ENCODE assay signal across 8 cellular contexts in genomic region chr11:207213-208176, GRCh38. TPM values are rescaled to one million over a fixed set of nuclear protein-coding genes. Genes with fewer than 3 reads are reported as not detected.
DNase-seq lines count a peak whose midpoint lies in the region; ATAC-seq and TF ChIP-seq lines count a peak whose summit lies in the region.

TSS of gene BET1L (minus strand) at chr11:207399. CDS start at chr11:207321, 78 bp downstream.
TSS of gene RIC8A (plus strand) at chr11:207708. CDS start at chr11:208855, 1,147 bp downstream.

- peak; percentile 97 for DNase-seq in Daoy (ENCODE audit: low read depth)
- DNase-seq in GOT3 (lab: John Stamatoyannopoulos, UW): peak; percentile 73
- DNase-seq in LNCaP clone FGC (ENCODE audit: low read depth): peak; percentile 94
- DNase-seq in RWPE1 (ENCODE audit: low spot score): peak; percentile 93
- peak; percentile 99 for DNase-seq in fibroblast of lung (ENCODE audit: low read depth in 2 of 2)
- peak; percentile 90 to 99 (median 97) for DNase-seq in naive thymus-derived CD8-positive, alpha-beta T cell
- peak; percentile 96 to 98 (median 98) for DNase-seq in stimulated activated naive CD4-positive, alpha-beta T cell (lab: John Stamatoyannopoulos, UW)

- peak within 1 kb of the TSS; percentile 100 for H3K27ac Mint-ChIP-seq in activated T-helper 17 cell treated with anti-CD3 and anti-CD28 coated beads, Interleukin-2, amount 50 U/mL, for 72 hours
- H3K27ac Mint-ChIP-seq in naive thymus-derived CD8-positive, alpha-beta T cell: peak within 1 kb of the TSS; percentile 96 to 100 (median 99)

- H3K27ac ChIP-seq in RWPE1 (peak within 1 kb of the TSS; percentile 99), fibroblast of lung (ENCODE audit: insufficient read depth, low read length) (peak within 1 kb of the TSS; percentile 96)

- H3K36me3 Mint-ChIP-seq in activated T-helper 17 cell treated with anti-CD3 and anti-CD28 coated beads, Interleukin-2, amount 50 U/mL, for 72 hours (ENCODE audit: low read depth): peaks cover 100% of the 10 kb centered on the region
- peaks cover 0 to 33% (median 0%) of the 10 kb centered on the region in 3 donors for H3K36me3 Mint-ChIP-seq in naive thymus-derived CD8-positive, alpha-beta T cell

- H2AFZ ChIP-seq in fibroblast of lung (ENCODE audit: low read length): no peak within 1 kb of the TSS

- H3K27me3 ChIP-seq in fibroblast of lung (ENCODE audit: control insufficient read depth, insufficient read depth, low read length): no peaks in the 10 kb centered on the region

- POLR2A ChIA-PET in RWPE1 (lab: Yijun Ruan, JAX; ENCODE audit: low non-redundant PET): interaction anchor here (0.6 to 1.2 kb wide), 5 partner anchors 8 to 406 kb away, joined by 3 to 4 read pairs (median 3); partner anchors contain the start of gene PSMD13
- POLR2A ChIA-PET in naive thymus-derived CD8-positive, alpha-beta T cell (lab: Charles Lee): interaction anchor here (0.5 to 5.3 kb wide), 37 partner anchors 9 to 1102 kb away, joined by 3 to 78 read pairs (median 6); partner anchors contain the start of genes ANO9, DEAF1, HRAS and IFITM2

- peaks cover 77% of the 10 kb centered on the region for H3K79me2 ChIP-seq in fibroblast of lung (ENCODE audit: control insufficient read depth, insufficient read depth, low read length)

- H3K4me1 ChIP-seq in fibroblast of lung (ENCODE audit: control insufficient read depth, extremely low read depth, insufficient read depth, low read length): peaks cover 25% of the 10 kb centered on the region

- peaks cover 25% of the 10 kb centered on the region for H3K4me1 Mint-ChIP-seq in activated T-helper 17 cell treated with anti-CD3 and anti-CD28 coated beads, Interleukin-2, amount 50 U/mL, for 72 hours
- H3K4me1 Mint-ChIP-seq in naive thymus-derived CD8-positive, alpha-beta T cell: peaks cover 19 to 62% (median 61%) of the 10 kb centered on the region in 4 donors

- H3K4me2 ChIP-seq in fibroblast of lung (ENCODE audit: extremely low read depth, insufficient read depth, low read length): peak within 1 kb of the TSS; percentile 100

- H3K9ac ChIP-seq in fibroblast of lung (ENCODE audit: insufficient read depth, low read length): peak within 1 kb of the TSS; percentile 97

- H3K9me3 ChIP-seq in fibroblast of lung (ENCODE audit: control insufficient read depth, insufficient read depth, low read depth, low read length): no peaks in the 10 kb centered on the region

- peak within 1 kb of the TSS; percentile 100 for H3K4me3 Mint-ChIP-seq in activated T-helper 17 cell treated with anti-CD3 and anti-CD28 coated beads, Interleukin-2, amount 50 U/mL, for 72 hours
- peak within 1 kb of the TSS; percentile 86 to 99 (median 96) for H3K4me3 Mint-ChIP-seq in naive thymus-derived CD8-positive, alpha-beta T cell

- no peaks in the 10 kb centered on the region for H3K27me3 Mint-ChIP-seq in activated T-helper 17 cell treated with anti-CD3 and anti-CD28 coated beads, Interleukin-2, amount 50 U/mL, for 72 hours
- H3K27me3 Mint-ChIP-seq in naive thymus-derived CD8-positive, alpha-beta T cell: no peaks in the 10 kb centered on the region

- CTCF ChIA-PET in RWPE1 (lab: Yijun Ruan, JAX): no interaction called here

- H3K4me3 ChIP-seq in LNCaP clone FGC (ENCODE audit: low read depth, low read length): peak within 1 kb of the TSS; percentile 88
- H3K4me3 ChIP-seq in fibroblast of lung (replicated peaks in 1 of 4; ENCODE audit: control extremely low read depth in 1 of 4, insufficient read depth in 1 of 4, low read depth in 3 of 4, low read length in 4 of 4): peak within 1 kb of the TSS; percentile 71 to 96 (median 80)

- ATAC-seq in activated T-helper 17 cell treated with anti-CD3 and anti-CD28 coated beads, Interleukin-2, amount 50 U/mL, for 72 hours (replicated peaks): peak; percentile 85
- peak; percentile 76 to 86 for ATAC-seq in naive thymus-derived CD8-positive, alpha-beta T cell

- no peaks in the 10 kb centered on the region for H3K9me3 Mint-ChIP-seq in activated T-helper 17 cell treated with anti-CD3 and anti-CD28 coated beads, Interleukin-2, amount 50 U/mL, for 72 hours
- H3K9me3 Mint-ChIP-seq in naive thymus-derived CD8-positive, alpha-beta T cell: no peaks in the 10 kb centered on the region

- H4K20me1 ChIP-seq in fibroblast of lung (ENCODE audit: control insufficient read depth, extremely low read depth, insufficient read depth, low read length): no peaks in the 10 kb centered on the region

- peaks cover 43% of the 10 kb centered on the region for H3K36me3 ChIP-seq in fibroblast of lung (ENCODE audit: control insufficient read depth, insufficient read depth, low read length)

- TF ChIP-seq CTCF in LNCaP clone FGC (IDR thresholded peaks at IDR 0.05; ENCODE audit: control insufficient read depth, extremely low read depth, insufficient read depth) (no peak), RWPE1 (conservative IDR thresholded peaks at IDR 0.05; ENCODE audit: low read depth) (no peak), fibroblast of lung (conservative IDR thresholded peaks at IDR 0.05 in 1 of 2, IDR thresholded peaks at IDR 0.05 in 1 of 2; ENCODE audit: low read depth in 1 of 2, low read length in 2 of 2) (no peak)

RNA-seq across cellular contexts. Expression of gene BET1L, which starts in this region (rescaled TPM):
- total RNA-seq in Daoy (2014; rRNA removed; shearing (Covaris generic)): 9.3 and 19.7 TPM in 2 replicates
- total RNA-seq in activated T-helper 17 cell treated with anti-CD3 and anti-CD28 coated beads, Interleukin-2, amount 50 U/mL, for 72 hours: 10 to 100 TPM; 32.5 to 84.3 TPM
- total RNA-seq in fibroblast of lung: 17.2 and 21.1 TPM in 2 replicates
- 63.5 and 70.2 TPM in 2 replicates for polyA plus RNA-seq in fibroblast of lung
- polyA plus RNA-seq in fibroblast of lung (2012): 42.0 and 47.1 TPM in 2 replicates
- 160 and 172 TPM in 2 replicates for polyA minus RNA-seq in fibroblast of lung (ENCODE audit: low replicate concordance)
- 100 to 1,000 TPM; 110 to 122 TPM for total RNA-seq in naive thymus-derived CD8-positive, alpha-beta T cell
- polyA plus RNA-seq in naive thymus-derived CD8-positive, alpha-beta T cell: 10 to 100 TPM; 24.0 to 75.2 (median 59.2) TPM

RNA-seq across cellular contexts. Expression of gene RIC8A, which starts in this region (rescaled TPM):
- total RNA-seq in Daoy (2014; rRNA removed; shearing (Covaris generic)): 116 and 130 TPM in 2 replicates
- 100 to 1,000 TPM; 118 to 139 TPM for total RNA-seq in activated T-helper 17 cell treated with anti-CD3 and anti-CD28 coated beads, Interleukin-2, amount 50 U/mL, for 72 hours
- 153 and 230 TPM in 2 replicates for total RNA-seq in fibroblast of lung
- polyA plus RNA-seq in fibroblast of lung: 106 and 128 TPM in 2 replicates
- 101 and 131 TPM in 2 replicates for polyA plus RNA-seq in fibroblast of lung (2012)
- 706 and 873 TPM in 2 replicates for polyA minus RNA-seq in fibroblast of lung (ENCODE audit: low replicate concordance)
- 10 to 100 TPM; 92.7 to 93.4 TPM for total RNA-seq in naive thymus-derived CD8-positive, alpha-beta T cell
- 10 to 100 TPM; 68.6 to 93.1 (median 76.7) TPM for polyA plus RNA-seq in naive thymus-derived CD8-positive, alpha-beta T cell

Comparison
In these comparisons a context has a peak if more than half of its experiments do, and no peak if none do; other contexts are left out.
1. Peak in every context shown above with its lines: DNase-seq, ATAC-seq, H3K4me3 ChIP-seq and H3K27ac ChIP-seq.